In genomic region chr5:135020111-135020895, GRCh38 we compare ENCODE assay signal across 1 cellular context.
TF ChIP-seq lines count a peak whose summit lies in the region.

No MANE protein-coding gene starts in this region.

TF ChIP-seq in GM23338, 12 proteins besides CTCF, POLR2A, EP300 and RAD21 (continued from another document):
- no peak for TF ChIP-seq ZNF462 (CRISPR knock-in tag; IDR thresholded peaks at IDR 0.05)
